Comparison of ENCODE assay signal across 1 cellular context in genomic region chr9:131094622-131095021, GRCh38.
A peak's percentile ranks its signal among the peaks of the same experiment; 100 is the strongest.
TF ChIP-seq lines count a peak whose summit lies in the region.

No MANE protein-coding gene starts in this region.

TF ChIP-seq in K562, 482 proteins besides CTCF, POLR2A, EP300 and RAD21 (continued from another document):
- TF ChIP-seq STAT6 (CRISPR knock-in tag; IDR thresholded peaks at IDR 0.05) = 0 out of 2 replicates have a peak, but pooled peaks have one; percentile 37
- TF ChIP-seq BRF2 (IDR thresholded peaks at IDR 0.05; ENCODE audit: borderline replicate concordance, insufficient read depth, insufficient read length) = no peak
- no peak for TF ChIP-seq ZNF398 (CRISPR knock-in tag; IDR thresholded peaks at IDR 0.05)
- TF ChIP-seq LCOR (CRISPR knock-in tag; IDR thresholded peaks at IDR 0.05) = no peak
- TF ChIP-seq ZNF12 (CRISPR knock-in tag; IDR thresholded peaks at IDR 0.05) = no peak
- TF ChIP-seq CTBP1 (IDR thresholded peaks at IDR 0.05; ENCODE audit: borderline replicate concordance) = no peak
TF ChIP-seq in K562: peak in this region for 1.
